In the genomic region with DNA sequence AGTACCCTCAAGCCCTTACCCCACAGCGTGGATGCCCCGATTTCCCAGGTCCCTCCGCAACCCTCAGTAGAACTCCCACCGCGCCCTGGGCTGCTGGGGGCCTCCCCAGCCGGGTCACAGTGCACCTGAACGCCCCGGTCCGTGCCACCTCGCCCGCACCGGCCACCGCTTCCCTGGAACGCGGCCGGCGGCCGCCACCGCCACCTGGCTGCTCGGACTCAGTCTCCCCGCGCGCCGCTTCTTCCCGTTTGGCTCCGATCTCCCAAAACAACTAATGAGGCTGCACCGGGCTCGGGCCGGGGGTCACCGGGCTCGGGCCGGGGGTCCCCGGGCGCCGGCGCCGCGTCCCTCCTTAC, we compare ENCODE assay signal across 1 cellular context.
TF ChIP-seq lines count a peak whose summit lies in the region.

No MANE protein-coding gene starts in this region.

TF ChIP-seq in HEK293, 187 proteins besides CTCF, POLR2A, EP300 and RAD21 (continued from another document and continues in another):
- TF ChIP-seq ZNF518A (tag by site-specific recombination; conservative IDR thresholded peaks at IDR 0.05; ENCODE audit: low read depth): no peak
- TF ChIP-seq HOXC10 (CRISPR knock-in tag; IDR thresholded peaks at IDR 0.05): no peak
- no peak for TF ChIP-seq ZNF394 (tag by site-specific recombination; IDR thresholded peaks at IDR 0.05; ENCODE audit: borderline replicate concordance)
- no peak for TF ChIP-seq ZNF138 (tag by site-specific recombination; IDR thresholded peaks at IDR 0.05; ENCODE audit: borderline replicate concordance)
- TF ChIP-seq ZNF76 (tag by site-specific recombination; IDR thresholded peaks at IDR 0.05; ENCODE audit: borderline replicate concordance, low read depth): peak; percentile 35; the same call in 1 of the 2 replicates
- TF ChIP-seq, protein P1, sequence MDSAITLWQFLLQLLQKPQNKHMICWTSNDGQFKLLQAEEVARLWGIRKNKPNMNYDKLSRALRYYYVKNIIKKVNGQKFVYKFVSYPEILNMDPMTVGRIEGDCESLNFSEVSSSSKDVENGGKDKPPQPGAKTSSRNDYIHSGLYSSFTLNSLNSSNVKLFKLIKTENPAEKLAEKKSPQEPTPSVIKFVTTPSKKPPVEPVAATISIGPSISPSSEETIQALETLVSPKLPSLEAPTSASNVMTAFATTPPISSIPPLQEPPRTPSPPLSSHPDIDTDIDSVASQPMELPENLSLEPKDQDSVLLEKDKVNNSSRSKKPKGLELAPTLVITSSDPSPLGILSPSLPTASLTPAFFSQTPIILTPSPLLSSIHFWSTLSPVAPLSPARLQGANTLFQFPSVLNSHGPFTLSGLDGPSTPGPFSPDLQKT (IDR thresholded peaks at IDR 0.05; ENCODE audit: borderline replicate concordance, low read depth, low read length): no peak
- no peak for TF ChIP-seq ZNF354C (tag by site-specific recombination; IDR thresholded peaks at IDR 0.05; ENCODE audit: borderline replicate concordance, low read depth)
- no peak for TF ChIP-seq WT1 (tag by site-specific recombination; IDR thresholded peaks at IDR 0.05)
- TF ChIP-seq ZBTB20 (tag by site-specific recombination; IDR thresholded peaks at IDR 0.05): peak; percentile 64; the same call in 1 of the 2 replicates
- no peak for TF ChIP-seq KLF17 (tag by site-specific recombination; IDR thresholded peaks at IDR 0.05)
- no peak for TF ChIP-seq ZNF473 (tag by site-specific recombination; IDR thresholded peaks at IDR 0.05)
- no peak for TF ChIP-seq ZNF707 (tag by site-specific recombination; IDR thresholded peaks at IDR 0.05)
- peak; percentile 65; the same call in 1 of the 2 replicates for TF ChIP-seq BCL11B (tag by site-specific recombination; IDR thresholded peaks at IDR 0.05; ENCODE audit: low read depth)
- TF ChIP-seq, protein P2, sequence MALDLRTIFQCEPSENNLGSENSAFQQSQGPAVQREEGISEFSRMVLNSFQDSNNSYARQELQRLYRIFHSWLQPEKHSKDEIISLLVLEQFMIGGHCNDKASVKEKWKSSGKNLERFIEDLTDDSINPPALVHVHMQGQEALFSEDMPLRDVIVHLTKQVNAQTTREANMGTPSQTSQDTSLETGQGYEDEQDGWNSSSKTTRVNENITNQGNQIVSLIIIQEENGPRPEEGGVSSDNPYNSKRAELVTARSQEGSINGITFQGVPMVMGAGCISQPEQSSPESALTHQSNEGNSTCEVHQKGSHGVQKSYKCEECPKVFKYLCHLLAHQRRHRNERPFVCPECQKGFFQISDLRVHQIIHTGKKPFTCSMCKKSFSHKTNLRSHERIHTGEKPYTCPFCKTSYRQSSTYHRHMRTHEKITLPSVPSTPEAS (tag by site-specific recombination; IDR thresholded peaks at IDR 0.05): no peak
- no peak for TF ChIP-seq RBAK (tag by site-specific recombination; IDR thresholded peaks at IDR 0.05)
- TF ChIP-seq ZNF202 (tag by site-specific recombination; IDR thresholded peaks at IDR 0.05; ENCODE audit: borderline replicate concordance): no peak
- TF ChIP-seq ZNF596 (tag by site-specific recombination; IDR thresholded peaks at IDR 0.05): no peak
- TF ChIP-seq, protein P3, sequence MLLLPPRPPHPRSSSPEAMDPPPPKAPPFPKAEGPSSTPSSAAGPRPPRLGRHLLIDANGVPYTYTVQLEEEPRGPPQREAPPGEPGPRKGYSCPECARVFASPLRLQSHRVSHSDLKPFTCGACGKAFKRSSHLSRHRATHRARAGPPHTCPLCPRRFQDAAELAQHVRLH (tag by site-specific recombination; IDR thresholded peaks at IDR 0.05): no peak
- TF ChIP-seq ZEB2 (tag by site-specific recombination; IDR thresholded peaks at IDR 0.05): no peak; the same call in 1 of the 2 replicates
- TF ChIP-seq, protein P4, sequence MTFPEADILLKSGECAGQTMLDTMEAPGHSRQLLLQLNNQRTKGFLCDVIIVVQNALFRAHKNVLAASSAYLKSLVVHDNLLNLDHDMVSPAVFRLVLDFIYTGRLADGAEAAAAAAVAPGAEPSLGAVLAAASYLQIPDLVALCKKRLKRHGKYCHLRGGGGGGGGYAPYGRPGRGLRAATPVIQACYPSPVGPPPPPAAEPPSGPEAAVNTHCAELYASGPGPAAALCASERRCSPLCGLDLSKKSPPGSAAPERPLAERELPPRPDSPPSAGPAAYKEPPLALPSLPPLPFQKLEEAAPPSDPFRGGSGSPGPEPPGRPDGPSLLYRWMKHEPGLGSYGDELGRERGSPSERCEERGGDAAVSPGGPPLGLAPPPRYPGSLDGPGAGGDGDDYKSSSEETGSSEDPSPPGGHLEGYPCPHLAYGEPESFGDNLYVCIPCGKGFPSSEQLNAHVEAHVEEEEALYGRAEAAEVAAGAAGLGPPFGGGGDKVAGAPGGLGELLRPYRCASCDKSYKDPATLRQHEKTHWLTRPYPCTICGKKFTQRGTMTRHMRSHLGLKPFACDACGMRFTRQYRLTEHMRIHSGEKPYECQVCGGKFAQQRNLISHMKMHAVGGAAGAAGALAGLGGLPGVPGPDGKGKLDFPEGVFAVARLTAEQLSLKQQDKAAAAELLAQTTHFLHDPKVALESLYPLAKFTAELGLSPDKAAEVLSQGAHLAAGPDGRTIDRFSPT (tag by site-specific recombination; IDR thresholded peaks at IDR 0.05): 0 out of 2 replicates have a peak, but pooled peaks have one; percentile 52
- no peak for TF ChIP-seq ZNF362 (tag by site-specific recombination; IDR thresholded peaks at IDR 0.05)
- TF ChIP-seq ZFHX2 (tag by site-specific recombination; conservative IDR thresholded peaks at IDR 0.05): no peak
- no peak for TF ChIP-seq ZNF23 (tag by site-specific recombination; IDR thresholded peaks at IDR 0.05; ENCODE audit: borderline replicate concordance)
- TF ChIP-seq ZNF26 (tag by site-specific recombination; IDR thresholded peaks at IDR 0.05): no peak
- TF ChIP-seq, protein P5, sequence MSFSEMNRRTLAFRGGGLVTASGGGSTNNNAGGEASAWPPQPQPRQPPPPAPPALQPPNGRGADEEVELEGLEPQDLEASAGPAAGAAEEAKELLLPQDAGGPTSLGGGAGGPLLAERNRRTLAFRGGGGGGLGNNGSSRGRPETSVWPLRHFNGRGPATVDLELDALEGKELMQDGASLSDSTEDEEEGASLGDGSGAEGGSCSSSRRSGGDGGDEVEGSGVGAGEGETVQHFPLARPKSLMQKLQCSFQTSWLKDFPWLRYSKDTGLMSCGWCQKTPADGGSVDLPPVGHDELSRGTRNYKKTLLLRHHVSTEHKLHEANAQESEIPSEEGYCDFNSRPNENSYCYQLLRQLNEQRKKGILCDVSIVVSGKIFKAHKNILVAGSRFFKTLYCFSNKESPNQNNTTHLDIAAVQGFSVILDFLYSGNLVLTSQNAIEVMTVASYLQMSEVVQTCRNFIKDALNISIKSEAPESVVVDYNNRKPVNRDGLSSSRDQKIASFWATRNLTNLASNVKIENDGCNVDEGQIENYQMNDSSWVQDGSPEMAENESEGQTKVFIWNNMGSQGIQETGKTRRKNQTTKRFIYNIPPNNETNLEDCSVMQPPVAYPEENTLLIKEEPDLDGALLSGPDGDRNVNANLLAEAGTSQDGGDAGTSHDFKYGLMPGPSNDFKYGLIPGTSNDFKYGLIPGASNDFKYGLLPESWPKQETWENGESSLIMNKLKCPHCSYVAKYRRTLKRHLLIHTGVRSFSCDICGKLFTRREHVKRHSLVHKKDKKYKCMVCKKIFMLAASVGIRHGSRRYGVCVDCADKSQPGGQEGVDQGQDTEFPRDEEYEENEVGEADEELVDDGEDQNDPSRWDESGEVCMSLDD (tag by site-specific recombination; IDR thresholded peaks at IDR 0.05): no peak
- TF ChIP-seq ZNF350 (tag by site-specific recombination; IDR thresholded peaks at IDR 0.05): no peak
- TF ChIP-seq ZNF792 (tag by site-specific recombination; IDR thresholded peaks at IDR 0.05): no peak
- TF ChIP-seq HOXD13 (CRISPR knock-in tag; IDR thresholded peaks at IDR 0.05; ENCODE audit: borderline replicate concordance): no peak
- no peak for TF ChIP-seq ZBTB7A (tag by site-specific recombination; IDR thresholded peaks at IDR 0.05; ENCODE audit: low read depth)
- TF ChIP-seq GLIS1 (tag by site-specific recombination; IDR thresholded peaks at IDR 0.05): peak; percentile 71
- peak; percentile 60 for TF ChIP-seq ZBTB8A (tag by site-specific recombination; IDR thresholded peaks at IDR 0.05)
- no peak for TF ChIP-seq ZNF571 (tag by site-specific recombination; IDR thresholded peaks at IDR 0.05)
- TF ChIP-seq KLF10 (tag by site-specific recombination; IDR thresholded peaks at IDR 0.05): no peak
- TF ChIP-seq, protein P6, sequence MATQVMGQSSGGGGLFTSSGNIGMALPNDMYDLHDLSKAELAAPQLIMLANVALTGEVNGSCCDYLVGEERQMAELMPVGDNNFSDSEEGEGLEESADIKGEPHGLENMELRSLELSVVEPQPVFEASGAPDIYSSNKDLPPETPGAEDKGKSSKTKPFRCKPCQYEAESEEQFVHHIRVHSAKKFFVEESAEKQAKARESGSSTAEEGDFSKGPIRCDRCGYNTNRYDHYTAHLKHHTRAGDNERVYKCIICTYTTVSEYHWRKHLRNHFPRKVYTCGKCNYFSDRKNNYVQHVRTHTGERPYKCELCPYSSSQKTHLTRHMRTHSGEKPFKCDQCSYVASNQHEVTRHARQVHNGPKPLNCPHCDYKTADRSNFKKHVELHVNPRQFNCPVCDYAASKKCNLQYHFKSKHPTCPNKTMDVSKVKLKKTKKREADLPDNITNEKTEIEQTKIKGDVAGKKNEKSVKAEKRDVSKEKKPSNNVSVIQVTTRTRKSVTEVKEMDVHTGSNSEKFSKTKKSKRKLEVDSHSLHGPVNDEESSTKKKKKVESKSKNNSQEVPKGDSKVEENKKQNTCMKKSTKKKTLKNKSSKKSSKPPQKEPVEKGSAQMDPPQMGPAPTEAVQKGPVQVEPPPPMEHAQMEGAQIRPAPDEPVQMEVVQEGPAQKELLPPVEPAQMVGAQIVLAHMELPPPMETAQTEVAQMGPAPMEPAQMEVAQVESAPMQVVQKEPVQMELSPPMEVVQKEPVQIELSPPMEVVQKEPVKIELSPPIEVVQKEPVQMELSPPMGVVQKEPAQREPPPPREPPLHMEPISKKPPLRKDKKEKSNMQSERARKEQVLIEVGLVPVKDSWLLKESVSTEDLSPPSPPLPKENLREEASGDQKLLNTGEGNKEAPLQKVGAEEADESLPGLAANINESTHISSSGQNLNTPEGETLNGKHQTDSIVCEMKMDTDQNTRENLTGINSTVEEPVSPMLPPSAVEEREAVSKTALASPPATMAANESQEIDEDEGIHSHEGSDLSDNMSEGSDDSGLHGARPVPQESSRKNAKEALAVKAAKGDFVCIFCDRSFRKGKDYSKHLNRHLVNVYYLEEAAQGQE (tag by site-specific recombination; IDR thresholded peaks at IDR 0.05): no peak
- TF ChIP-seq GLIS2 (tag by site-specific recombination; IDR thresholded peaks at IDR 0.05): peak; percentile 80
- TF ChIP-seq ZNF175 (tag by site-specific recombination; IDR thresholded peaks at IDR 0.05): no peak
